ENCODE assay signal across 9 cellular contexts in genomic region chr11:61949169-61950034, GRCh38. TPM values are rescaled to one million over a fixed set of nuclear protein-coding genes. Genes with fewer than 3 reads are reported as not detected.
DNase-seq lines count a peak whose midpoint lies in the region; ATAC-seq and TF ChIP-seq lines count a peak whose summit lies in the region.
"Had no signal": no experiment of that assay in that cellular context is flagged by ENCODE, and none has a peak within 500 bp of the region (broad histone marks: within the 10 kb centered on the region; RNA-seq: fewer than 3 reads in every experiment).

No MANE protein-coding gene starts in this region.

- ATAC-seq in T-helper 17 cell (peak; percentile 36), foreskin keratinocyte (peak; percentile 39), omental fat pad (ENCODE audit: low FRiP score) (peak; percentile 72), GM19328 (IDR thresholded peaks at IDR 0.05; ENCODE audit: unreplicated experiment) (no peak)

- H3K27me3 ChIP-seq in foreskin keratinocyte = peaks cover 4% of the 10 kb centered on the region

- TF ChIP-seq CTCF in foreskin keratinocyte (conservative IDR thresholded peaks at IDR 0.05) = no peak
- no peak for TF ChIP-seq CTCF in omental fat pad (IDR thresholded peaks at IDR 0.05)

- H3K4me3 Mint-ChIP-seq in T-helper 17 cell = no peak overlapping the region
- H3K4me3 Mint-ChIP-seq: B cell had no signal

- H3K27me3 Mint-ChIP-seq in T-helper 17 cell = peaks cover 25% of the 10 kb centered on the region

- no peak overlapping the region for H3K27ac ChIP-seq in foreskin keratinocyte

- H3K4me1 ChIP-seq in foreskin keratinocyte = no peaks in the 10 kb centered on the region

- H3K27ac Mint-ChIP-seq in T-helper 17 cell = no peak overlapping the region
- H3K27ac Mint-ChIP-seq: B cell had no signal

- peaks cover 6% of the 10 kb centered on the region for H3K4me1 Mint-ChIP-seq in T-helper 17 cell

- no peaks in the 10 kb centered on the region for H3K9me3 ChIP-seq in T-helper 17 cell (ENCODE audit: control insufficient read depth, low read length, poor library complexity, severe bottlenecking)

- DNase-seq in NCI-H82 (lab: John Stamatoyannopoulos, UW) (peak; percentile 71), NCI-H82 treated with DMSO at 0.1 percent for 48 hours (lab: John Stamatoyannopoulos, UW; ENCODE audit: unreplicated experiment) (no peak), NCI-H1417 (lab: John Stamatoyannopoulos, UW) (peak; percentile 87 to 96 (median 94)), T-helper 17 cell (no peak), foreskin keratinocyte (peak in 1 of 2 donors; percentile 52), omental fat pad (ENCODE audit: low spot score) (no peak), COLO668 (lab: John Stamatoyannopoulos, UW; ENCODE audit: unreplicated experiment) (no peak)

- no peaks in the 10 kb centered on the region for H3K36me3 Mint-ChIP-seq in T-helper 17 cell (ENCODE audit: low read depth)

RNA-seq across cellular contexts. Expression of gene BEST1, which starts 0.7 kb away (rescaled TPM):
- total RNA-seq in T-helper 17 cell (under 1 TPM; 0.26 to 0.35 TPM), foreskin keratinocyte (0.07 and 0.10 TPM in 2 replicates), omental fat pad (10 to 100 TPM in 3 of 4 donors, 1 to 10 TPM in 1; 5.8 to 17.0 (median 12.0) TPM)
- 0.25 TPM in 2 replicates for polyA plus RNA-seq in foreskin keratinocyte

RNA-seq across cellular contexts. Expression of gene FTH1, which starts 18.0 kb away (rescaled TPM):
- total RNA-seq in T-helper 17 cell (1,000 to 10,000 TPM; 1,744 to 2,260 TPM), foreskin keratinocyte (845 and 1,177 TPM in 2 replicates), omental fat pad (1,000 to 10,000 TPM; 3,477 to 7,075 (median 4,643) TPM)
- polyA plus RNA-seq in foreskin keratinocyte = 2,804 and 3,960 TPM in 2 replicates

RNA-seq across cellular contexts. Expression of gene RAB3IL1, which starts 32.0 kb away (rescaled TPM):
- total RNA-seq in T-helper 17 cell (not detected), foreskin keratinocyte (0.31 and 0.35 TPM in 2 replicates), omental fat pad (10 to 100 TPM; 18.5 to 37.8 (median 25.4) TPM)
- 0.52 and 0.55 TPM in 2 replicates for polyA plus RNA-seq in foreskin keratinocyte
- total RNA-seq: B cell had no signal

RNA-seq across cellular contexts. Expression of gene FADS3, which starts 58.1 kb away (rescaled TPM):
- total RNA-seq in T-helper 17 cell (10 to 100 TPM in 1 of 2 donors, 1 to 10 TPM in 1; 8.5 to 14.5 TPM), foreskin keratinocyte (7.1 and 7.9 TPM in 2 replicates), omental fat pad (100 to 1,000 TPM; 111 to 285 (median 246) TPM)
- polyA plus RNA-seq in foreskin keratinocyte = 8.0 and 8.8 TPM in 2 replicates

Comparison
In these comparisons a context has a peak if more than half of its experiments do, and no peak if none do; other contexts are left out.
1. DNase-seq: peak in NCI-H82 (single experiment) and NCI-H1417 (3 of 3); none in NCI-H82 treated with DMSO at 0.1 percent for 48 hours (single experiment), T-helper 17 cell (0 of 3), omental fat pad (single experiment) and COLO668 (single experiment).
2. RNA of gene RAB3IL1, which starts 32.0 kb away (total RNA-seq): 18.5 to 37.8 TPM in omental fat pad; 0.31 to 0.35 TPM in foreskin keratinocyte and not detected in T-helper 17 cell; every median in the first group is over 10 times any median in the second.